11 cellular contexts compared by ENCODE assay signal in the genomic region with DNA sequence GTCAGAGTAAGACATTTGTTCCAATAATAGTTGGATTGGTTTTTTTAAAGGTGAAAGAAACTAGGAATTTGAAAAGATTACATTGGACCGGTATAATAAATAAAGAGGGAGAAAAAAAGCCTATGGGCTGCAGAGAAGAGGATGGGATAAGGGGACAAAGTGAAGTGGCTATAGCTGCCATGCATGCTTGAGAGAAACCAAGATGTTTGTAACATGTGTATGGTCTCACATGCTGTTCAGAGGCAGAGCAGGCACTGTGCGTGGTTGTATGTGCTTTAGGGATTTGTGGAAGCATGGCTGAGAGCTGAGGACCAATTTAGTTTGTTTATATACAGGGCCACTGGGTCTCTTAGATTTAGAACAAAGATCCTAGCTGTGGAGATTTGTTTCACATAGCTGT. TPM values are rescaled to one million over a fixed set of nuclear protein-coding genes. Genes with fewer than 3 reads are reported as not detected.
DNase-seq lines count a peak whose midpoint lies in the region; ATAC-seq and TF ChIP-seq lines count a peak whose summit lies in the region.
"Had no signal": no experiment of that assay in that cellular context is flagged by ENCODE, and none has a peak within 500 bp of the region (broad histone marks: within the 10 kb centered on the region; RNA-seq: fewer than 3 reads in every experiment).

No MANE protein-coding gene starts in this region.

- TF ChIP-seq CTCF in neural crest cell (conservative IDR thresholded peaks at IDR 0.05), result no peak

- CTCF ChIA-PET in CD4-positive, alpha-beta memory T cell (lab: Charles Lee; ENCODE audit: partially characterized antibody), result interaction anchor here (0.7 to 1.3 kb wide), 3 partner anchors 29 to 194 kb away, joined by 3 to 4 read pairs (median 3); a partner anchor contains a TSS

- H3K4me1 Mint-ChIP-seq in CD4-positive, alpha-beta memory T cell, result peaks cover 63 to 87% (median 74%) of the 10 kb centered on the region in 4 donors
- peaks cover 42% of the 10 kb centered on the region for H3K4me1 Mint-ChIP-seq in dendritic cell treated with granulocyte-macrophage colony-stimulating factor and Interleukin-4, amounts not matched to agents 40 ng/mL and 50 ng/mL, for 4 days (ENCODE audit: low read depth)
- H3K4me1 Mint-ChIP-seq in neural crest cell, result peaks cover 11% of the 10 kb centered on the region

- intact Hi-C loops in CD4-positive, alpha-beta memory T cell (cut with micrococcal nuclease), result no loop called here
- intact Hi-C loops in dendritic cell treated with granulocyte-macrophage colony-stimulating factor and Interleukin-4, amounts not matched to agents 40 ng/mL and 50 ng/mL, for 4 days (cut with micrococcal nuclease), result no loop called here

- H3K36me3 ChIP-seq in CD4-positive, alpha-beta memory T cell (ENCODE audit: insufficient read depth, low read length), result no peaks in the 10 kb centered on the region
- H3K36me3 ChIP-seq: ovary had no signal

- H3K27ac Mint-ChIP-seq in CD4-positive, alpha-beta memory T cell, result peak overlapping the region in 5 of 7 donors; percentile 0 to 86 (median 50)
- peak overlapping the region; percentile 12 for H3K27ac Mint-ChIP-seq in dendritic cell treated with granulocyte-macrophage colony-stimulating factor and Interleukin-4, amounts not matched to agents 40 ng/mL and 50 ng/mL, for 4 days
- peak overlapping the region; percentile 58 for H3K27ac Mint-ChIP-seq in neural crest cell (ENCODE audit: unreplicated experiment)

- peak overlapping the region in 6 of 8 donors; percentile 16 to 53 (median 29) for H3K4me3 Mint-ChIP-seq in CD4-positive, alpha-beta memory T cell
- no peak overlapping the region for H3K4me3 Mint-ChIP-seq in dendritic cell treated with granulocyte-macrophage colony-stimulating factor and Interleukin-4, amounts not matched to agents 40 ng/mL and 50 ng/mL, for 4 days
- H3K4me3 Mint-ChIP-seq in neural crest cell, result no peak overlapping the region

- no peaks in the 10 kb centered on the region for H3K27me3 Mint-ChIP-seq in CD4-positive, alpha-beta memory T cell
- no peaks in the 10 kb centered on the region for H3K27me3 Mint-ChIP-seq in dendritic cell treated with granulocyte-macrophage colony-stimulating factor and Interleukin-4, amounts not matched to agents 40 ng/mL and 50 ng/mL, for 4 days
- no peaks in the 10 kb centered on the region for H3K27me3 Mint-ChIP-seq in neural crest cell (ENCODE audit: low read depth)

- no peak overlapping the region for H3K4me3 ChIP-seq in CD4-positive, alpha-beta memory T cell (ENCODE audit: low read length in 2 of 2)
- H3K4me3 ChIP-seq: ovary had no signal

- H3K9me3 Mint-ChIP-seq in CD4-positive, alpha-beta memory T cell, result no peaks in the 10 kb centered on the region
- H3K9me3 Mint-ChIP-seq in dendritic cell treated with granulocyte-macrophage colony-stimulating factor and Interleukin-4, amounts not matched to agents 40 ng/mL and 50 ng/mL, for 4 days, result no peaks in the 10 kb centered on the region
- H3K9me3 Mint-ChIP-seq in neural crest cell, result no peaks in the 10 kb centered on the region

- peaks cover 5 to 8% of the 10 kb centered on the region in 2 donors for H3K36me3 Mint-ChIP-seq in CD4-positive, alpha-beta memory T cell
- H3K36me3 Mint-ChIP-seq in dendritic cell treated with granulocyte-macrophage colony-stimulating factor and Interleukin-4, amounts not matched to agents 40 ng/mL and 50 ng/mL, for 4 days (ENCODE audit: low read depth), result peaks cover 28% of the 10 kb centered on the region
- H3K36me3 Mint-ChIP-seq in neural crest cell (ENCODE audit: low read depth), result no peaks in the 10 kb centered on the region

- no peaks in the 10 kb centered on the region for H3K27me3 ChIP-seq in CD4-positive, alpha-beta memory T cell (ENCODE audit: insufficient read depth, low read length)
- H3K27me3 ChIP-seq: ovary had no signal

- no peaks in the 10 kb centered on the region for H3K9me3 ChIP-seq in CD4-positive, alpha-beta memory T cell (ENCODE audit: control insufficient read depth in 1 of 2, low read length in 2 of 2)
- H3K9me3 ChIP-seq: ovary had no signal

- DNase-seq in CD4-positive, alpha-beta memory T cell, result no peak
- peak; percentile 23 for DNase-seq in M059J (ENCODE audit: low read depth)
- no peak for DNase-seq in neural crest cell (ENCODE audit: low read depth, low spot score)
- no peak for DNase-seq in NCI-H146 treated with DMSO at 0.1 percent for 48 hours (lab: John Stamatoyannopoulos, UW; ENCODE audit: unreplicated experiment)
- no peak for DNase-seq in stimulated activated CD4-positive, alpha-beta T cell treated with anti-CD3 and anti-CD28 coated beads, Interleukin-4, amount 100 ng/mL, for 24 hours
- DNase-seq: DMS79, ovary, T-helper 9 cell had no signal

- POLR2A ChIA-PET in CD4-positive, alpha-beta memory T cell (lab: Charles Lee; ENCODE audit: partially characterized antibody), result interaction anchor here (1.5 kb wide), 1 partner anchor 33 kb away, joined by 5 read pairs; a partner anchor contains a TSS

- ATAC-seq in HG03097 (IDR thresholded peaks at IDR 0.05; ENCODE audit: low FRiP score, unreplicated experiment) (no peak), HG02938 (IDR thresholded peaks at IDR 0.05; ENCODE audit: unreplicated experiment) (no peak)

- no peak overlapping the region for H3K27ac ChIP-seq in CD4-positive, alpha-beta memory T cell (ENCODE audit: low read depth, low read length)

- H3K4me1 ChIP-seq in CD4-positive, alpha-beta memory T cell (ENCODE audit: insufficient read depth, low read length), result peaks cover 89% of the 10 kb centered on the region

RNA-seq across cellular contexts. Expression of a gene that starts 32.7 kb away (rescaled TPM):
- total RNA-seq in CD4-positive, alpha-beta memory T cell, result 10 to 100 TPM; 92.5 to 97.3 TPM
- polyA plus RNA-seq in CD4-positive, alpha-beta memory T cell, result 10 to 100 TPM; 23.5 to 38.6 TPM
- total RNA-seq in M059J (2014; rRNA removed; shearing (Covaris generic)), result 22.8 and 37.6 TPM in 2 replicates
- total RNA-seq in neural crest cell, result 17.4 and 17.9 TPM in 2 replicates

Comparison
In these comparisons a context has a peak if more than half of its experiments do, and no peak if none do; other contexts are left out.
1. H3K4me3 Mint-ChIP-seq: peak in CD4-positive, alpha-beta memory T cell (6 of 8); none in dendritic cell treated with granulocyte-macrophage colony-stimulating factor and Interleukin-4, amounts not matched to agents 40 ng/mL and 50 ng/mL, for 4 days (single experiment) and neural crest cell (single experiment).
2. Peak in every context shown above with its lines, with median percentiles within 50 percentile points of each other: H3K27ac Mint-ChIP-seq.